In the genomic region with DNA sequence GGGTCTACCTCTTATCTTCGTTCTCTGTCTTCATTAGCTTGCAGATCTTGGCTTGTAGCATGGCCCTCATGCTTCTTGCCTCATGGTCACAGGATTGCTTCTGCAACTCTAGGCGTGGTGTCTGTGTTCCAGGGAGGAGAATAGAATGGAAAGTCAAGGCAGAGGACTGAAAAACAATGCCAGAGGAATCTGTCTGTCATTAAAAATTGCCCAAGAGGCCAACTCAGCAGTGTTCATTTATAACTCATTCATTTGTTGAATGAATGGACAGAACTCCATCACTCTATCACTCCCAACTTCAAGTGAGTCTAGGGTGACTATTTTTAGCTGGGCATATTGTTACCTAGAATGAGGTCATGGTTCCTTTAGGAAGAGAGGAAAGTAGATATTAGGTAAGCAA, we compare ENCODE assay signal across 21 cellular contexts.
"Had no signal": no experiment of that assay in that cellular context is flagged by ENCODE, and none has a peak within 500 bp of the region (broad histone marks: within the 10 kb centered on the region; RNA-seq: fewer than 3 reads in every experiment).

No MANE protein-coding gene starts in this region.

- H3K27me3 ChIP-seq: breast epithelium, left lung, neutrophil, ovary, stomach, transverse colon had no signal

- H3K36me3 ChIP-seq: breast epithelium, left lung, neutrophil, ovary, prostate gland, stomach, transverse colon had no signal

- ATAC-seq: left lung; sciatic nerve; stimulated activated memory B cell treated with anti-CD40 and anti-IgM and Interleukin-4, amounts not matched to agents 10 μg/mL and 1 μg/mL and 100 μg/mL, for 72 hours; T-helper 17 cell had no signal

- FAIRE-seq: urothelium cell line had no signal

- H3K4me3 ChIP-seq: breast epithelium, coronary artery, left lung, ovary, prostate gland, smooth muscle cell, stomach, transverse colon had no signal

- DNase-seq: activated CD4-positive, alpha-beta memory T cell treated with anti-CD3 and anti-CD28 coated beads for 36 hours; activated CD4-positive, alpha-beta T cell treated with anti-CD3 and anti-CD28 coated beads for 48 hours; activated naive CD4-positive, alpha-beta T cell treated with Interleukin-2 at 50 U/mL for 16 hours; activated naive CD8-positive, alpha-beta T cell treated with anti-CD3 and anti-CD28 coated beads for 36 hours; activated T-cell treated with anti-CD3 and anti-CD28 coated beads, Interleukin-2, amount 50 U/mL, for 48 hours; amniotic stem cell; cerebellar nuclear complex; left lung; ovary; stimulated activated CD4-positive, alpha-beta T cell treated with anti-CD3 and anti-CD28 coated beads, Interleukin-15, amount 100 ng/mL, for 24 hours; stomach; T-helper 17 cell; transverse colon had no signal
